In genomic region chr10:18082381-18082780, GRCh38 we compare ENCODE assay signal across 34 cellular contexts. TPM values are rescaled to one million over a fixed set of nuclear protein-coding genes. Genes with fewer than 3 reads are reported as not detected.
"Had no signal": no experiment of that assay in that cellular context is flagged by ENCODE, and none has a peak within 500 bp of the region (broad histone marks: within the 10 kb centered on the region; RNA-seq: fewer than 3 reads in every experiment).

No MANE protein-coding gene starts in this region.

- H3K27me3 Mint-ChIP-seq: activated CD4-positive, alpha-beta memory T cell treated with anti-CD3 and anti-CD28 coated beads for 36 hours; activated CD4-positive, alpha-beta T cell treated with anti-CD3 and anti-CD28 coated beads, Interleukin-2, amount 10 ng/mL, durations not matched to agents 24 days and 14 days; activated CD8-positive, alpha-beta T cell treated with anti-CD3 and anti-CD28 coated beads for 36 hours; activated naive CD4-positive, alpha-beta T cell treated with anti-CD3 and anti-CD28 coated beads, Interleukin-2, amount 10 ng/mL, durations not matched to agents 7 days and 5 days; activated naive CD4-positive, alpha-beta T cell treated with anti-CD3 and anti-CD28 coated beads, Interleukin-2, amount 50 U/mL, for 24 hours had no signal

- H3K27ac Mint-ChIP-seq: activated B cell treated with CpG ODN at 0.5 μM for 24 hours; activated CD4-positive, alpha-beta memory T cell treated with anti-CD3 and anti-CD28 coated beads for 36 hours; activated CD4-positive, alpha-beta T cell treated with anti-CD3 and anti-CD28 coated beads, Interleukin-2, amount 10 ng/mL, durations not matched to agents 24 days and 14 days; activated CD8-positive, alpha-beta T cell treated with anti-CD3 and anti-CD28 coated beads for 36 hours; activated naive CD4-positive, alpha-beta T cell treated with anti-CD3 and anti-CD28 coated beads, Interleukin-2, amount 10 ng/mL, durations not matched to agents 7 days and 5 days; activated naive CD4-positive, alpha-beta T cell treated with anti-CD3 and anti-CD28 coated beads, Interleukin-2, amount 50 U/mL, for 24 hours; activated naive CD8-positive, alpha-beta T cell; activated naive CD8-positive, alpha-beta T cell treated with anti-CD3 and anti-CD28 coated beads, Interleukin-2, amount 10 ng/mL, durations not matched to agents 7 days and 5 days; activated naive CD8-positive, alpha-beta T cell treated with anti-CD3 and anti-CD28 coated beads, Interleukin-2, amount 50 U/mL, for 24 hours; activated T-cell treated with anti-CD3 and anti-CD28 coated beads, Interleukin-2, amount 50 U/mL, for 72 hours; activated T-helper 2 cell treated with anti-CD3 and anti-CD28 coated beads, Interferon-gamma antibody, Interleukin-2, Interleukin-4, amounts not matched to agents 10 μg/mL and 5 μg/mL and 100 μg/mL, durations not matched to agents 14 hours and 24 hours and 36 hours; T-helper 1 cell treated with Interleukin-12 subunit alpha and Interleukin-12 subunit beta and Interleukin-4 antibody, amounts not matched to agents 30 μg/mL and 1 μg/mL, for 36 hours; T-helper 2 cell treated with Interferon-gamma antibody and Interleukin-4, amounts not matched to agents 5 μg/mL and 100 μg/mL, for 36 hours had no signal

- H3K36me3 Mint-ChIP-seq: activated CD4-positive, alpha-beta memory T cell treated with anti-CD3 and anti-CD28 coated beads for 36 hours; activated naive CD4-positive, alpha-beta T cell treated with anti-CD3 and anti-CD28 coated beads, Interleukin-2, amount 10 ng/mL, durations not matched to agents 7 days and 5 days; activated naive CD4-positive, alpha-beta T cell treated with anti-CD3 and anti-CD28 coated beads, Interleukin-2, amount 50 U/mL, for 24 hours; activated naive CD8-positive, alpha-beta T cell; activated naive CD8-positive, alpha-beta T cell treated with anti-CD3 and anti-CD28 coated beads, Interleukin-2, amount 10 ng/mL, durations not matched to agents 7 days and 5 days had no signal

- H3K4me3 Mint-ChIP-seq: activated B cell treated with CpG ODN at 0.5 μM for 24 hours; activated CD4-positive, alpha-beta memory T cell treated with anti-CD3 and anti-CD28 coated beads for 36 hours; activated CD4-positive, alpha-beta T cell treated with anti-CD3 and anti-CD28 coated beads, Interleukin-2, amount 10 ng/mL, durations not matched to agents 24 days and 14 days; activated CD8-positive, alpha-beta T cell treated with anti-CD3 and anti-CD28 coated beads for 36 hours; activated naive CD4-positive, alpha-beta T cell treated with anti-CD3 and anti-CD28 coated beads, Interleukin-2, amount 10 ng/mL, durations not matched to agents 7 days and 5 days; activated naive CD4-positive, alpha-beta T cell treated with anti-CD3 and anti-CD28 coated beads, Interleukin-2, amount 50 U/mL, for 24 hours; activated naive CD8-positive, alpha-beta T cell; activated naive CD8-positive, alpha-beta T cell treated with anti-CD3 and anti-CD28 coated beads, Interleukin-2, amount 10 ng/mL, durations not matched to agents 7 days and 5 days; activated naive CD8-positive, alpha-beta T cell treated with anti-CD3 and anti-CD28 coated beads, Interleukin-2, amount 50 U/mL, for 24 hours; activated T-cell treated with anti-CD3 and anti-CD28 coated beads, Interleukin-2, amount 50 U/mL, for 4 hours; activated T-cell treated with anti-CD3 and anti-CD28 coated beads, Interleukin-2, amount 50 U/mL, for 72 hours; central memory CD8-positive, alpha-beta T cell; T-helper 1 cell treated with Interleukin-12 subunit alpha and Interleukin-12 subunit beta and Interleukin-4 antibody, amounts not matched to agents 30 μg/mL and 1 μg/mL, for 36 hours; T-helper 2 cell treated with Interferon-gamma antibody and Interleukin-4, amounts not matched to agents 5 μg/mL and 100 μg/mL, for 36 hours had no signal

- DNase-seq: activated B cell treated with CpG ODN at 0.5 μM for 24 hours; activated CD4-positive, alpha-beta memory T cell treated with anti-CD3 and anti-CD28 coated beads for 36 hours; activated CD4-positive, alpha-beta T cell treated with anti-CD3 and anti-CD28 coated beads for 4 hours; activated CD4-positive, alpha-beta T cell treated with anti-CD3 and anti-CD28 coated beads, Interleukin-2, amount 10 ng/mL, durations not matched to agents 24 days and 14 days; activated CD4-positive, alpha-beta T cell treated with anti-CD3 and anti-CD28 coated beads, Interleukin-2, amount 50 U/mL, for 1 hour; activated CD4-positive, alpha-beta T cell treated with anti-CD3 and anti-CD28 coated beads, Interleukin-2, amount 50 U/mL, for 4 hours; activated CD4-positive, CD25-positive, alpha-beta regulatory T cell treated with anti-CD3 and anti-CD28 coated beads, Interleukin-2, amount 50 U/mL, for 72 hours; activated CD8-positive, alpha-beta memory T cell treated with anti-CD3 and anti-CD28 coated beads, Interleukin-2, amount 50 U/mL, for 4 hours; activated CD8-positive, alpha-beta T cell treated with anti-CD3 and anti-CD28 coated beads for 36 hours; activated effector memory CD4-positive, alpha-beta T cell treated with Interleukin-2 at 50 U/mL for 16 hours; activated gamma-delta T cell; activated naive CD4-positive, alpha-beta T cell treated with anti-CD3 and anti-CD28 coated beads, Interleukin-2, amount 10 ng/mL, durations not matched to agents 7 days and 5 days; activated naive CD4-positive, alpha-beta T cell treated with Interleukin-2 at 50 U/mL for 16 hours; activated naive CD8-positive, alpha-beta T cell treated with anti-CD3 and anti-CD28 coated beads, Interleukin-2, amount 10 ng/mL, durations not matched to agents 7 days and 5 days; activated naive CD8-positive, alpha-beta T cell treated with anti-CD3 and anti-CD28 coated beads, Interleukin-2, amount 50 U/mL, for 24 hours; activated T-cell treated with anti-CD3 and anti-CD28 coated beads for 4 hours; activated T-cell treated with anti-CD3 and anti-CD28 coated beads, Interleukin-2, amount 50 U/mL, for 1 hour; activated T-cell treated with anti-CD3 and anti-CD28 coated beads, Interleukin-2, amount 50 U/mL, for 4 hours; activated T-cell treated with anti-CD3 and anti-CD28 coated beads, Interleukin-2, amount 50 U/mL, for 72 hours; amniotic stem cell; aorta; body of pancreas; brain microvascular endothelial cell; cerebellar nuclear complex; T-helper 1 cell; T-helper 2 cell; T-helper 9 cell had no signal

- H3K9me3 Mint-ChIP-seq: activated B cell treated with CpG ODN at 0.5 μM for 24 hours; activated CD4-positive, alpha-beta memory T cell treated with anti-CD3 and anti-CD28 coated beads for 36 hours; activated CD4-positive, alpha-beta T cell treated with anti-CD3 and anti-CD28 coated beads, Interleukin-2, amount 10 ng/mL, durations not matched to agents 24 days and 14 days; activated CD8-positive, alpha-beta T cell treated with anti-CD3 and anti-CD28 coated beads for 36 hours; activated naive CD4-positive, alpha-beta T cell treated with anti-CD3 and anti-CD28 coated beads, Interleukin-2, amount 10 ng/mL, durations not matched to agents 7 days and 5 days; activated naive CD4-positive, alpha-beta T cell treated with anti-CD3 and anti-CD28 coated beads, Interleukin-2, amount 50 U/mL, for 24 hours; activated naive CD8-positive, alpha-beta T cell treated with anti-CD3 and anti-CD28 coated beads, Interleukin-2, amount 10 ng/mL, durations not matched to agents 7 days and 5 days; activated naive CD8-positive, alpha-beta T cell treated with anti-CD3 and anti-CD28 coated beads, Interleukin-2, amount 50 U/mL, for 24 hours; activated T-cell treated with anti-CD3 and anti-CD28 coated beads, Interleukin-2, amount 50 U/mL, for 4 hours; activated T-helper 2 cell treated with anti-CD3 and anti-CD28 coated beads, Interferon-gamma antibody, Interleukin-2, Interleukin-4, amounts not matched to agents 10 μg/mL and 5 μg/mL and 100 μg/mL, durations not matched to agents 14 hours and 24 hours and 36 hours; central memory CD8-positive, alpha-beta T cell; T-helper 1 cell treated with Interleukin-12 subunit alpha and Interleukin-12 subunit beta and Interleukin-4 antibody, amounts not matched to agents 30 μg/mL and 1 μg/mL, for 36 hours; T-helper 2 cell treated with Interferon-gamma antibody and Interleukin-4, amounts not matched to agents 5 μg/mL and 100 μg/mL, for 36 hours had no signal

- ATAC-seq: activated CD8-positive, alpha-beta T cell treated with anti-CD3 and anti-CD28 coated beads for 36 hours; activated naive CD8-positive, alpha-beta T cell treated with anti-CD3 and anti-CD28 coated beads, Interleukin-2, amount 50 U/mL, for 24 hours; activated T-cell treated with anti-CD3 and anti-CD28 coated beads, Interleukin-2, amount 50 U/mL, for 4 hours; activated T-cell treated with anti-CD3 and anti-CD28 coated beads, Interleukin-2, amount 50 U/mL, for 72 hours; body of pancreas had no signal

- H3K4me1 Mint-ChIP-seq: activated B cell treated with CpG ODN at 0.5 μM for 24 hours; activated CD4-positive, alpha-beta T cell treated with anti-CD3 and anti-CD28 coated beads, Interleukin-2, amount 10 ng/mL, durations not matched to agents 24 days and 14 days; activated naive CD4-positive, alpha-beta T cell treated with anti-CD3 and anti-CD28 coated beads, Interleukin-2, amount 10 ng/mL, durations not matched to agents 7 days and 5 days; activated naive CD4-positive, alpha-beta T cell treated with anti-CD3 and anti-CD28 coated beads, Interleukin-2, amount 50 U/mL, for 24 hours; activated naive CD8-positive, alpha-beta T cell treated with anti-CD3 and anti-CD28 coated beads, Interleukin-2, amount 10 ng/mL, durations not matched to agents 7 days and 5 days; activated naive CD8-positive, alpha-beta T cell treated with anti-CD3 and anti-CD28 coated beads, Interleukin-2, amount 50 U/mL, for 24 hours; central memory CD8-positive, alpha-beta T cell had no signal

RNA-seq across cellular contexts. Expression of gene CACNB2, which starts 57.8 kb away (rescaled TPM):
- total RNA-seq: activated B cell treated with CpG ODN at 0.5 μM for 24 hours; activated CD4-positive, alpha-beta memory T cell treated with anti-CD3 and anti-CD28 coated beads for 36 hours; activated CD4-positive, alpha-beta T cell treated with anti-CD3 and anti-CD28 coated beads, Interleukin-2, amount 10 ng/mL, durations not matched to agents 24 days and 14 days; activated CD8-positive, alpha-beta memory T cell treated with anti-CD3 and anti-CD28 coated beads for 36 hours; activated CD8-positive, alpha-beta T cell treated with anti-CD3 and anti-CD28 coated beads for 36 hours; activated naive CD8-positive, alpha-beta T cell treated with anti-CD3 and anti-CD28 coated beads, Interleukin-2, amount 10 ng/mL, durations not matched to agents 7 days and 5 days; activated T-cell treated with anti-CD3 and anti-CD28 coated beads, Interleukin-2, amount 50 U/mL, for 4 hours; activated T-cell treated with anti-CD3 and anti-CD28 coated beads, Interleukin-2, amount 50 U/mL, for 72 hours had no signal
